ENCODE assay signal across 1 cellular context in genomic region chr16:20760346-20760745, GRCh38.
A peak's percentile ranks its signal among the peaks of the same experiment; 100 is the strongest.
TF ChIP-seq lines count a peak whose summit lies in the region.

No MANE protein-coding gene starts in this region.

TF ChIP-seq in K562, 482 proteins besides CTCF, POLR2A, EP300 and RAD21 (continued from another document and continues in another):
- no peak for TF ChIP-seq ZNF444 (CRISPR knock-in tag; IDR thresholded peaks at IDR 0.05)
- TF ChIP-seq NR4A1 (CRISPR knock-in tag; IDR thresholded peaks at IDR 0.05): no peak
- TF ChIP-seq NR4A1 (tag; IDR thresholded peaks at IDR 0.05): no peak
- TF ChIP-seq CCAR2 (IDR thresholded peaks at IDR 0.05; ENCODE audit: low read depth, low read length): no peak
- TF ChIP-seq NCOA1 (IDR thresholded peaks at IDR 0.05; ENCODE audit: low read depth): no peak
- no peak for TF ChIP-seq PTBP1 (IDR thresholded peaks at IDR 0.05; ENCODE audit: low read depth, low read length)
- TF ChIP-seq ZNF24 (IDR thresholded peaks at IDR 0.05): no peak
- TF ChIP-seq ZNF766 (CRISPR knock-in tag; conservative IDR thresholded peaks at IDR 0.05): peak; percentile 81; the same call in 1 of the 2 replicates
- TF ChIP-seq, protein P1, sequence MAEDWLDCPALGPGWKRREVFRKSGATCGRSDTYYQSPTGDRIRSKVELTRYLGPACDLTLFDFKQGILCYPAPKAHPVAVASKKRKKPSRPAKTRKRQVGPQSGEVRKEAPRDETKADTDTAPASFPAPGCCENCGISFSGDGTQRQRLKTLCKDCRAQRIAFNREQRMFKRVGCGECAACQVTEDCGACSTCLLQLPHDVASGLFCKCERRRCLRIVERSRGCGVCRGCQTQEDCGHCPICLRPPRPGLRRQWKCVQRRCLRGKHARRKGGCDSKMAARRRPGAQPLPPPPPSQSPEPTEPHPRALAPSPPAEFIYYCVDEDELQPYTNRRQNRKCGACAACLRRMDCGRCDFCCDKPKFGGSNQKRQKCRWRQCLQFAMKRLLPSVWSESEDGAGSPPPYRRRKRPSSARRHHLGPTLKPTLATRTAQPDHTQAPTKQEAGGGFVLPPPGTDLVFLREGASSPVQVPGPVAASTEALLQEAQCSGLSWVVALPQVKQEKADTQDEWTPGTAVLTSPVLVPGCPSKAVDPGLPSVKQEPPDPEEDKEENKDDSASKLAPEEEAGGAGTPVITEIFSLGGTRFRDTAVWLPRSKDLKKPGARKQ (CRISPR knock-in tag; IDR thresholded peaks at IDR 0.05): no peak
- no peak for TF ChIP-seq ZNF347 (CRISPR knock-in tag; IDR thresholded peaks at IDR 0.05; ENCODE audit: low read depth)
- no peak for TF ChIP-seq ZNF316 (IDR thresholded peaks at IDR 0.05)
- TF ChIP-seq RBM15 (IDR thresholded peaks at IDR 0.05; ENCODE audit: insufficient read depth, low read length): no peak
- no peak for TF ChIP-seq CBFB (CRISPR knock-in tag; IDR thresholded peaks at IDR 0.05)
- no peak for TF ChIP-seq SNRNP70 (optimal IDR thresholded peaks at IDR 0.05; ENCODE audit: low read depth, low read length)
- TF ChIP-seq ZNF583 (CRISPR knock-in tag; IDR thresholded peaks at IDR 0.05): no peak
- no peak for TF ChIP-seq KDM2B (CRISPR knock-in tag; IDR thresholded peaks at IDR 0.05)
- TF ChIP-seq, protein P2, sequence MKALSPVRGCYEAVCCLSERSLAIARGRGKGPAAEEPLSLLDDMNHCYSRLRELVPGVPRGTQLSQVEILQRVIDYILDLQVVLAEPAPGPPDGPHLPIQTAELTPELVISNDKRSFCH (CRISPR knock-in tag; IDR thresholded peaks at IDR 0.05): no peak
- TF ChIP-seq, protein P2 (tag; IDR thresholded peaks at IDR 0.05): no peak
- TF ChIP-seq HLTF (IDR thresholded peaks at IDR 0.05): no peak
- TF ChIP-seq MCM5 (IDR thresholded peaks at IDR 0.05; ENCODE audit: low read depth): no peak
- no peak for TF ChIP-seq DNMT1 (IDR thresholded peaks at IDR 0.05)
- no peak for TF ChIP-seq XRCC5 (IDR thresholded peaks at IDR 0.05; ENCODE audit: low read depth, low read length)
- TF ChIP-seq, protein P3, sequence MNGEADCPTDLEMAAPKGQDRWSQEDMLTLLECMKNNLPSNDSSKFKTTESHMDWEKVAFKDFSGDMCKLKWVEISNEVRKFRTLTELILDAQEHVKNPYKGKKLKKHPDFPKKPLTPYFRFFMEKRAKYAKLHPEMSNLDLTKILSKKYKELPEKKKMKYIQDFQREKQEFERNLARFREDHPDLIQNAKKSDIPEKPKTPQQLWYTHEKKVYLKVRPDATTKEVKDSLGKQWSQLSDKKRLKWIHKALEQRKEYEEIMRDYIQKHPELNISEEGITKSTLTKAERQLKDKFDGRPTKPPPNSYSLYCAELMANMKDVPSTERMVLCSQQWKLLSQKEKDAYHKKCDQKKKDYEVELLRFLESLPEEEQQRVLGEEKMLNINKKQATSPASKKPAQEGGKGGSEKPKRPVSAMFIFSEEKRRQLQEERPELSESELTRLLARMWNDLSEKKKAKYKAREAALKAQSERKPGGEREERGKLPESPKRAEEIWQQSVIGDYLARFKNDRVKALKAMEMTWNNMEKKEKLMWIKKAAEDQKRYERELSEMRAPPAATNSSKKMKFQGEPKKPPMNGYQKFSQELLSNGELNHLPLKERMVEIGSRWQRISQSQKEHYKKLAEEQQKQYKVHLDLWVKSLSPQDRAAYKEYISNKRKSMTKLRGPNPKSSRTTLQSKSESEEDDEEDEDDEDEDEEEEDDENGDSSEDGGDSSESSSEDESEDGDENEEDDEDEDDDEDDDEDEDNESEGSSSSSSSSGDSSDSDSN (IDR thresholded peaks at IDR 0.05; ENCODE audit: borderline replicate concordance in 1 of 2, low read depth in 2 of 2, low read length in 2 of 2): no peak
- no peak for TF ChIP-seq ZNF324 (CRISPR knock-in tag; IDR thresholded peaks at IDR 0.05)
- TF ChIP-seq ZNF318 (IDR thresholded peaks at IDR 0.05; ENCODE audit: borderline replicate concordance in 1 of 2, low read depth in 1 of 2): no peak
- TF ChIP-seq ZBTB8A (IDR thresholded peaks at IDR 0.05; ENCODE audit: partially characterized antibody): no peak
- no peak for TF ChIP-seq RUNX1 (IDR thresholded peaks at IDR 0.05; ENCODE audit: low read depth)
- no peak for TF ChIP-seq PCBP2 (IDR thresholded peaks at IDR 0.05; ENCODE audit: low read depth, low read length, poor library complexity, severe bottlenecking)
- TF ChIP-seq CGGBP1 (CRISPR knock-in tag; IDR thresholded peaks at IDR 0.05): no peak
- TF ChIP-seq ZNF143 (CRISPR knock-in tag; IDR thresholded peaks at IDR 0.05): no peak
- TF ChIP-seq CEBPZ (IDR thresholded peaks at IDR 0.05; ENCODE audit: borderline replicate concordance, low read depth, low read length): no peak
- TF ChIP-seq ZKSCAN3 (CRISPR knock-in tag; IDR thresholded peaks at IDR 0.05): no peak
- no peak for TF ChIP-seq ZNF121 (CRISPR knock-in tag; conservative IDR thresholded peaks at IDR 0.05)
- no peak for TF ChIP-seq ZNF561 (CRISPR knock-in tag; conservative IDR thresholded peaks at IDR 0.05)
- no peak for TF ChIP-seq NRF1 (conservative IDR thresholded peaks at IDR 0.05 in 1 of 2, IDR thresholded peaks at IDR 0.05 in 1 of 2)
- no peak for TF ChIP-seq FOS (IDR thresholded peaks at IDR 0.05; ENCODE audit: extremely low read depth, insufficient read length)
- TF ChIP-seq SREBF2 (CRISPR knock-in tag; IDR thresholded peaks at IDR 0.05): no peak
- TF ChIP-seq, protein P4, sequence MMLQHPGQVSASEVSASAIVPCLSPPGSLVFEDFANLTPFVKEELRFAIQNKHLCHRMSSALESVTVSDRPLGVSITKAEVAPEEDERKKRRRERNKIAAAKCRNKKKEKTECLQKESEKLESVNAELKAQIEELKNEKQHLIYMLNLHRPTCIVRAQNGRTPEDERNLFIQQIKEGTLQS (IDR thresholded peaks at IDR 0.05): no peak
- TF ChIP-seq, protein P4 (CRISPR knock-in tag; conservative IDR thresholded peaks at IDR 0.05): no peak
- TF ChIP-seq, protein P5, sequence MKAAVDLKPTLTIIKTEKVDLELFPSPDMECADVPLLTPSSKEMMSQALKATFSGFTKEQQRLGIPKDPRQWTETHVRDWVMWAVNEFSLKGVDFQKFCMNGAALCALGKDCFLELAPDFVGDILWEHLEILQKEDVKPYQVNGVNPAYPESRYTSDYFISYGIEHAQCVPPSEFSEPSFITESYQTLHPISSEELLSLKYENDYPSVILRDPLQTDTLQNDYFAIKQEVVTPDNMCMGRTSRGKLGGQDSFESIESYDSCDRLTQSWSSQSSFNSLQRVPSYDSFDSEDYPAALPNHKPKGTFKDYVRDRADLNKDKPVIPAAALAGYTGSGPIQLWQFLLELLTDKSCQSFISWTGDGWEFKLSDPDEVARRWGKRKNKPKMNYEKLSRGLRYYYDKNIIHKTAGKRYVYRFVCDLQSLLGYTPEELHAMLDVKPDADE (conservative IDR thresholded peaks at IDR 0.05; ENCODE audit: control insufficient read depth, low read depth, low read length): no peak
- TF ChIP-seq RAD51 (IDR thresholded peaks at IDR 0.05; ENCODE audit: borderline replicate concordance, low read depth): no peak
- no peak for TF ChIP-seq YBX1 (IDR thresholded peaks at IDR 0.05)
- TF ChIP-seq, protein P6, sequence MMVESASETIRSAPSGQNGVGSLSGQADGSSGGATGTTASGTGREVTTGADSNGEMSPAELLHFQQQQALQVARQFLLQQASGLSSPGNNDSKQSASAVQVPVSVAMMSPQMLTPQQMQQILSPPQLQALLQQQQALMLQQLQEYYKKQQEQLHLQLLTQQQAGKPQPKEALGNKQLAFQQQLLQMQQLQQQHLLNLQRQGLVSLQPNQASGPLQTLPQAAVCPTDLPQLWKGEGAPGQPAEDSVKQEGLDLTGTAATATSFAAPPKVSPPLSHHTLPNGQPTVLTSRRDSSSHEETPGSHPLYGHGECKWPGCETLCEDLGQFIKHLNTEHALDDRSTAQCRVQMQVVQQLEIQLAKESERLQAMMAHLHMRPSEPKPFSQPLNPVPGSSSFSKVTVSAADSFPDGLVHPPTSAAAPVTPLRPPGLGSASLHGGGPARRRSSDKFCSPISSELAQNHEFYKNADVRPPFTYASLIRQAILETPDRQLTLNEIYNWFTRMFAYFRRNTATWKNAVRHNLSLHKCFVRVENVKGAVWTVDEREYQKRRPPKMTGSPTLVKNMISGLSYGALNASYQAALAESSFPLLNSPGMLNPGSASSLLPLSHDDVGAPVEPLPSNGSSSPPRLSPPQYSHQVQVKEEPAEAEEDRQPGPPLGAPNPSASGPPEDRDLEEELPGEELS (CRISPR knock-in tag; IDR thresholded peaks at IDR 0.05; ENCODE audit: borderline replicate concordance): no peak
